Comparison of ENCODE assay signal across 9 cellular contexts in genomic region chr13:23876265-23876664, GRCh38. TPM values are rescaled to one million over a fixed set of nuclear protein-coding genes. Genes with fewer than 3 reads are reported as not detected.
DNase-seq lines count a peak whose midpoint lies in the region; ATAC-seq and TF ChIP-seq lines count a peak whose summit lies in the region.
"Had no signal": no experiment of that assay in that cellular context is flagged by ENCODE, and none has a peak within 500 bp of the region (broad histone marks: within the 10 kb centered on the region; RNA-seq: fewer than 3 reads in every experiment).

No MANE protein-coding gene starts in this region.

- H3K9me3 ChIP-seq in left ventricle myocardium inferior (replicated peaks) = no peaks in the 10 kb centered on the region
- no peaks in the 10 kb centered on the region for H3K9me3 ChIP-seq in OCI-LY1 (ENCODE audit: low read length)
- H3K9me3 ChIP-seq in naive thymus-derived CD4-positive, alpha-beta T cell (ENCODE audit: control insufficient read depth in 2 of 3, low read length in 3 of 3) = no peaks in the 10 kb centered on the region
- no peaks in the 10 kb centered on the region for H3K9me3 ChIP-seq in effector memory CD4-positive, alpha-beta T cell (ENCODE audit: control insufficient read depth, low read length)

- H4K20me1 ChIP-seq in OCI-LY1 (ENCODE audit: insufficient read depth, low read length) = no peaks in the 10 kb centered on the region

- H3F3A ChIP-seq in OCI-LY1 (ENCODE audit: insufficient read depth, low read length) = no peaks in the 10 kb centered on the region

- no peak overlapping the region for H3K4me3 Mint-ChIP-seq in naive thymus-derived CD4-positive, alpha-beta T cell
- no peak overlapping the region for H3K4me3 Mint-ChIP-seq in endothelial cell (ENCODE audit: unreplicated experiment)

- TF ChIP-seq CTCF in left ventricle myocardium inferior (IDR thresholded peaks at IDR 0.05; ENCODE audit: borderline replicate concordance) = peak; percentile 49
- peak; percentile 57 for TF ChIP-seq CTCF in OCI-LY1 (IDR thresholded peaks at IDR 0.05; ENCODE audit: low read length)
- TF ChIP-seq CTCF in fibroblast of the aortic adventitia (IDR thresholded peaks at IDR 0.05; ENCODE audit: insufficient read depth, low read length) = peak; percentile 46
- no peak for TF ChIP-seq CTCF in endothelial cell (IDR thresholded peaks at IDR 0.05; ENCODE audit: unreplicated experiment)

- H2AFZ ChIP-seq in OCI-LY1 (ENCODE audit: low read length) = no peak overlapping the region

- peaks cover 0 to 26% (median 7%) of the 10 kb centered on the region in 5 donors for H3K36me3 Mint-ChIP-seq in naive thymus-derived CD4-positive, alpha-beta T cell
- no peaks in the 10 kb centered on the region for H3K36me3 Mint-ChIP-seq in endothelial cell (ENCODE audit: low read depth, unreplicated experiment)

- intact Hi-C loops in left ventricle myocardium inferior (cut with micrococcal nuclease) (no loop called here), Right ventricle myocardium inferior (cut with DNase I) (no loop called here)
- intact Hi-C loops in naive thymus-derived CD4-positive, alpha-beta T cell (cut with micrococcal nuclease) = loop anchor here in 1 of 2 donors (1.0 kb wide), 1 partner anchor 344 kb away; no protein-coding TSS in a partner anchor

- H3K9me2 ChIP-seq in OCI-LY1 (ENCODE audit: low read depth, low read length) = no peaks in the 10 kb centered on the region

- no peak overlapping the region for H3K9ac ChIP-seq in OCI-LY1 (ENCODE audit: low read length)

- H3K4me2 ChIP-seq in OCI-LY1 (ENCODE audit: low read length) = no peak overlapping the region

- no peaks in the 10 kb centered on the region for H3K79me2 ChIP-seq in OCI-LY1 (ENCODE audit: insufficient read depth, low read length)

- H3K27me3 Mint-ChIP-seq in naive thymus-derived CD4-positive, alpha-beta T cell = no peaks in the 10 kb centered on the region
- H3K27me3 Mint-ChIP-seq in endothelial cell (ENCODE audit: unreplicated experiment) = peaks cover 2% of the 10 kb centered on the region

- DNase-seq in left ventricle myocardium inferior = no peak
- no peak for DNase-seq in Right ventricle myocardium inferior (ENCODE audit: missing footprints)
- peak; percentile 24 for DNase-seq in fibroblast of the aortic adventitia (ENCODE audit: low read depth)
- no peak for DNase-seq in NCI-H2196 treated with DMSO at 0.1 percent for 48 hours (lab: John Stamatoyannopoulos, UW; ENCODE audit: unreplicated experiment)
- no peak for DNase-seq in naive thymus-derived CD4-positive, alpha-beta T cell
- DNase-seq in endothelial cell (ENCODE audit: low spot score) = no peak
- DNase-seq in effector memory CD4-positive, alpha-beta T cell = no peak

- H3K27ac Mint-ChIP-seq in naive thymus-derived CD4-positive, alpha-beta T cell = peak overlapping the region in 1 of 9 donors; percentile 14
- no peak overlapping the region for H3K27ac Mint-ChIP-seq in endothelial cell (ENCODE audit: unreplicated experiment)

- ATAC-seq in Right ventricle myocardium inferior = no peak
- no peak for ATAC-seq in naive thymus-derived CD4-positive, alpha-beta T cell

- H3K36me3 ChIP-seq in left ventricle myocardium inferior = peaks cover 23% of the 10 kb centered on the region
- peaks cover 3% of the 10 kb centered on the region; the same call in 1 of the 2 replicates for H3K36me3 ChIP-seq in OCI-LY1 (ENCODE audit: insufficient read depth, low read length)
- H3K36me3 ChIP-seq in naive thymus-derived CD4-positive, alpha-beta T cell (ENCODE audit: control insufficient read depth in 2 of 3, insufficient read depth in 3 of 3, low read length in 3 of 3) = peaks cover 0 to 13% (median 0%) of the 10 kb centered on the region in 3 experiments
- peaks cover 11% of the 10 kb centered on the region for H3K36me3 ChIP-seq in effector memory CD4-positive, alpha-beta T cell (ENCODE audit: control insufficient read depth, insufficient read depth, low read length)

- H3K27ac ChIP-seq in left ventricle myocardium inferior (replicated peaks) (no peak overlapping the region), OCI-LY1 (ENCODE audit: low read depth, low read length, poor library complexity, severe bottlenecking) (no peak overlapping the region)
- no peak overlapping the region for H3K27ac ChIP-seq in naive thymus-derived CD4-positive, alpha-beta T cell (ENCODE audit: low read depth, low read length)
- no peak overlapping the region for H3K27ac ChIP-seq in effector memory CD4-positive, alpha-beta T cell (ENCODE audit: insufficient read depth, low read length, poor library complexity, severe bottlenecking)

- no peaks in the 10 kb centered on the region for H3K4me1 Mint-ChIP-seq in naive thymus-derived CD4-positive, alpha-beta T cell
- H3K4me1 Mint-ChIP-seq in endothelial cell (ENCODE audit: unreplicated experiment) = no peaks in the 10 kb centered on the region

- CTCF ChIA-PET in naive thymus-derived CD4-positive, alpha-beta T cell (lab: Charles Lee) = interaction anchor here (1.0 kb wide), 1 partner anchor 352 kb away, joined by 4 read pairs; no protein-coding TSS in a partner anchor

- H3K4me3 ChIP-seq in left ventricle myocardium inferior (no peak overlapping the region), OCI-LY1 (ENCODE audit: low read depth, low read length, poor library complexity, severe bottlenecking) (no peak overlapping the region), fibroblast of the aortic adventitia (ENCODE audit: low read depth, low read length) (no peak overlapping the region)
- H3K4me3 ChIP-seq in naive thymus-derived CD4-positive, alpha-beta T cell (ENCODE audit: low read length) = no peak overlapping the region
- no peak overlapping the region for H3K4me3 ChIP-seq in effector memory CD4-positive, alpha-beta T cell (ENCODE audit: insufficient read depth, low read depth, low read length, poor library complexity, severe bottlenecking)

- H3K4me1 ChIP-seq in left ventricle myocardium inferior (no peaks in the 10 kb centered on the region), OCI-LY1 (ENCODE audit: insufficient read depth, low read length, severe bottlenecking) (no peaks in the 10 kb centered on the region)
- H3K4me1 ChIP-seq in naive thymus-derived CD4-positive, alpha-beta T cell (ENCODE audit: control insufficient read depth in 2 of 2, insufficient read depth in 2 of 2, low read length in 2 of 2) = no peaks in the 10 kb centered on the region
- no peaks in the 10 kb centered on the region for H3K4me1 ChIP-seq in effector memory CD4-positive, alpha-beta T cell (ENCODE audit: control insufficient read depth, insufficient read depth, low read length, poor library complexity, severe bottlenecking)

- H3K9me3 Mint-ChIP-seq in naive thymus-derived CD4-positive, alpha-beta T cell = no peaks in the 10 kb centered on the region
- H3K9me3 Mint-ChIP-seq in endothelial cell (ENCODE audit: unreplicated experiment) = no peaks in the 10 kb centered on the region

- POLR2A ChIA-PET in naive thymus-derived CD4-positive, alpha-beta T cell (lab: Charles Lee) = no interaction called here

- H3K27me3 ChIP-seq in left ventricle myocardium inferior (ENCODE audit: low read depth) (no peaks in the 10 kb centered on the region), OCI-LY1 (ENCODE audit: insufficient read depth, low read length) (no peaks in the 10 kb centered on the region)
- no peaks in the 10 kb centered on the region for H3K27me3 ChIP-seq in naive thymus-derived CD4-positive, alpha-beta T cell (ENCODE audit: control insufficient read depth in 2 of 2, insufficient read depth in 2 of 2, low read length in 2 of 2)
- no peaks in the 10 kb centered on the region for H3K27me3 ChIP-seq in effector memory CD4-positive, alpha-beta T cell (replicated peaks; ENCODE audit: control insufficient read depth, insufficient read depth, low read length, poor library complexity, severe bottlenecking)

RNA-seq across cellular contexts. Expression of gene MIPEP, which starts 12.9 kb away (rescaled TPM):
- total RNA-seq in left ventricle myocardium inferior (49.7 TPM), Right ventricle myocardium inferior (37.7 TPM), fibroblast of the aortic adventitia (ENCODE audit: low replicate concordance) (28.1 and 59.1 TPM in 2 replicates), endothelial cell (ENCODE audit: unreplicated experiment) (8.8 TPM)
- total RNA-seq in naive thymus-derived CD4-positive, alpha-beta T cell = 10 to 100 TPM in 1 of 5 experiments, 1 to 10 TPM in 4; 8.0 to 10.5 (median 9.2) TPM
- 10 to 100 TPM; 19.1 to 20.7 TPM for polyA plus RNA-seq in naive thymus-derived CD4-positive, alpha-beta T cell

RNA-seq across cellular contexts. Expression of gene C1QTNF9B, which starts 21.0 kb away (rescaled TPM):
- total RNA-seq in left ventricle myocardium inferior (2.1 TPM), Right ventricle myocardium inferior (3.1 TPM), fibroblast of the aortic adventitia (ENCODE audit: low replicate concordance) (not detected in 2 replicates), endothelial cell (ENCODE audit: unreplicated experiment) (not detected)
- total RNA-seq in naive thymus-derived CD4-positive, alpha-beta T cell = not detected
- not detected for polyA plus RNA-seq in naive thymus-derived CD4-positive, alpha-beta T cell
- total RNA-seq: G401 had no signal
